In the genomic region with DNA sequence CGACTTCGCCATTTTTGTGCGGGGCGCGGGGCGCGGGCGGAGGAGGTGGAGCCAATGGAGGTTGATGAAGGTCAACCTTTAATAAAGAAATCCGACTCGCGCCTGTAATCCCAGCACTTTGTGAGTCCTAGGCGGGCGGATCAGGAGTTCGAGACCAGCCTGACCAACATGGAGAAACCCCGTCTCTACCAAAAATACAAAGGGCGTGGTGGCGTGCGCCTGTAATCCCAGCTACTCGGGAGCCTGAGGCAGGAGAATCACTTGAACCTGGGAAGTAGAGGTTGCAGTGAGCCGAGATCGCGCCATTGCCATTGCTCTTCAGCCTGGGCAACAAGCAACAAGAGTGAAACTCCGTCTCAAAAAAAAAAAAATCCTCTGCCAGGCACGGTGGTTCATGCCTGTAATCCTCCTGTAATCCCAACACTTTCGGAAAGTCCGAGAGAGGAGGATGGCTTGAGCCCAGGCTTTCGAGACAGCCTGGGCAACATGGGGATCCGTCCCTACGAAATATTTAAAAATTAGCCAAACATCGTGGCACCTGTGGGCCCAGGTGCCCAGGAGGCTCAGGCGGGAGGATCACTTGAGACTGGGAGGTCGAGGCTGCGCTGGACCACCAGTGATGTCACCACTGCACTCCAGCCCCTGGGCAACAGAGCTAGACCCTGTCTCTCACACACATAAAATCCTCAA, we compare ENCODE assay signal across 1 cellular context.
TF ChIP-seq lines count a peak whose summit lies in the region.

No MANE protein-coding gene starts in this region.

TF ChIP-seq in endothelial cell of umbilical vein, 7 proteins besides CTCF, POLR2A, EP300 and RAD21:
- TF ChIP-seq FOS (IDR thresholded peaks at IDR 0.05; ENCODE audit: borderline replicate concordance, insufficient read depth, low read length): no peak
- TF ChIP-seq EZH2 (IDR thresholded peaks at IDR 0.05; ENCODE audit: borderline replicate concordance, low read depth, low read length, severe bottlenecking): no peak
- TF ChIP-seq GATA2 (IDR thresholded peaks at IDR 0.05; ENCODE audit: insufficient read depth, insufficient read length, low read depth, low read length): no peak
- no peak for TF ChIP-seq POLR2AphosphoS5 (IDR thresholded peaks at IDR 0.05; ENCODE audit: insufficient read depth, low read depth, low read length)
- no peak for TF ChIP-seq MYC (IDR thresholded peaks at IDR 0.05; ENCODE audit: low read depth, low read length)
- TF ChIP-seq JUN (IDR thresholded peaks at IDR 0.05; ENCODE audit: borderline replicate concordance, insufficient read depth, insufficient read length, low read depth): no peak
- TF ChIP-seq, protein P1, sequence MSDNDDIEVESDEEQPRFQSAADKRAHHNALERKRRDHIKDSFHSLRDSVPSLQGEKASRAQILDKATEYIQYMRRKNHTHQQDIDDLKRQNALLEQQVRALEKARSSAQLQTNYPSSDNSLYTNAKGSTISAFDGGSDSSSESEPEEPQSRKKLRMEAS (IDR thresholded peaks at IDR 0.05; ENCODE audit: insufficient read depth, insufficient read length): no peak
